ENCODE assay signal across 9 cellular contexts in the genomic region with DNA sequence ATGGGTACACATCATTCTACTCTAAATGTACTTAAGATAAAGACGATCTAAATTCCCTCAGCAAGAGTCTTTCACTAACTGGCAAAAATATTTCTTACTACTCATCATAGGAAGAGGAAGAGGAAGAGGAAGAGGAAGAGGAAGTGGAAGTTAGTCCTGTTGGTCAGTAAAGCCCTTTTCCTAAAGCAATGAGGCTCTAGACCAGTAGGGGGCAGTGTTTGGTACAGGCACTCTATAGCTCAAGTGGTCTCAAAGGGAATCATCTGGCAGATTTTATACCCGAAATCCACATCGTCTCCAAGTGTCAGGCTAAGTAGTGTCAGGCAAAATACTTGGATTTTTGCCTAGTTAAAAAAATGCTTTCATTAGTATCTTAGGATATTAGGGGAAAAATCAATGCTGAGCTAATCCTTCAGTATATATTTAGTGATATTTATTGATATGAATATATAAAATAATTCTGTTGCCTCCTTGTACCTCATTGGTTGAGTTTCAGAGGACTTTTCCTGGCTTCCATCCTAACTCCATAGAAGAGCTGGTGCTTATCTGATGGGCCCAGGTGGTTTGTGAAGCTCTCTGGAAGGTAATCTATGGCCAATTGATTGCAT. TPM values are rescaled to one million over a fixed set of nuclear protein-coding genes. Genes with fewer than 3 reads are reported as not detected.
A peak's percentile ranks its signal among the peaks of the same experiment; 100 is the strongest.
DNase-seq lines count a peak whose midpoint lies in the region; ATAC-seq and TF ChIP-seq lines count a peak whose summit lies in the region.
"Had no signal": no experiment of that assay in that cellular context is flagged by ENCODE, and none has a peak within 500 bp of the region (broad histone marks: within the 10 kb centered on the region; RNA-seq: fewer than 3 reads in every experiment).

No MANE protein-coding gene starts in this region.

- H3K9me3 Mint-ChIP-seq in Calu3 (ENCODE audit: low read depth, unreplicated experiment), result no peaks in the 10 kb centered on the region

- H3K4me3 Mint-ChIP-seq in Calu3 (ENCODE audit: low read depth, unreplicated experiment), result no peak overlapping the region

- CTCF ChIA-PET in Calu3 (lab: Charles Lee), result interaction anchor here (0.6 to 1.2 kb wide), 2 partner anchors 95 to 102 kb away, joined by 3 to 13 read pairs; no protein-coding TSS in a partner anchor

- no peak overlapping the region for H3K27ac Mint-ChIP-seq in Calu3 (ENCODE audit: unreplicated experiment)

- peak; percentile 19 for DNase-seq in Calu3
- peak; percentile 56 for DNase-seq in SKM-1 (lab: John Stamatoyannopoulos, UW; ENCODE audit: unreplicated experiment)
- no peak for DNase-seq in right cardiac atrium
- DNase-seq in superior temporal gyrus (ENCODE audit: extremely low spot score), result peak; percentile 86
- DNase-seq in stimulated activated naive CD4-positive, alpha-beta T cell treated with Interleukin-2 at 50 U/mL for 16 hours (lab: John Stamatoyannopoulos, UW), result no peak

- no peak overlapping the region for H3K4me3 ChIP-seq in right cardiac atrium (ENCODE audit: low read length)

- peaks cover 16% of the 10 kb centered on the region for H3K27me3 Mint-ChIP-seq in Calu3 (ENCODE audit: unreplicated experiment)

- BruUV-seq in Calu3 (replicated peaks; lab: Mats Ljungman, UMichigan), result no TSS peak

- H3K4me1 ChIP-seq in right cardiac atrium (ENCODE audit: control insufficient read depth, insufficient read depth, low read length), result no peaks in the 10 kb centered on the region

- WGBS in right cardiac atrium, result 27% methylated on average over 3 of the region's 3 CpGs

- peaks cover 6% of the 10 kb centered on the region for H3K4me1 Mint-ChIP-seq in Calu3 (ENCODE audit: low read depth, unreplicated experiment)

- H3K36me3 Mint-ChIP-seq in Calu3 (ENCODE audit: insufficient read depth, unreplicated experiment), result no peaks in the 10 kb centered on the region

- no peak for TF ChIP-seq CTCF in Calu3 (IDR thresholded peaks at IDR 0.05; ENCODE audit: unreplicated experiment)

- H3K27me3 ChIP-seq in right cardiac atrium (ENCODE audit: control insufficient read depth, insufficient read depth), result no peaks in the 10 kb centered on the region

- no peaks in the 10 kb centered on the region for H3K9me3 ChIP-seq in right cardiac atrium (ENCODE audit: control insufficient read depth, low read length)

- H3K27ac ChIP-seq in right cardiac atrium (ENCODE audit: low read length), result peak overlapping the region; percentile 77

- ATAC-seq in HG03159 (IDR thresholded peaks at IDR 0.05; ENCODE audit: unreplicated experiment) (peak; percentile 54), right cardiac atrium (no peak), HG03432 (IDR thresholded peaks at IDR 0.05; ENCODE audit: unreplicated experiment) (no peak), GM18861 (IDR thresholded peaks at IDR 0.05; ENCODE audit: unreplicated experiment) (no peak)

- intact Hi-C loops in Calu3 (cut with micrococcal nuclease; ENCODE audit: unreplicated experiment), result loop anchor here (2.0 kb wide), 1 partner anchor 95 kb away; no protein-coding TSS in a partner anchor
- intact Hi-C loops in right cardiac atrium (cut with DNase I), result loop anchor here in 1 of 4 donors (10.0 kb wide), 1 partner anchor 97 kb away; no protein-coding TSS in a partner anchor

RNA-seq across cellular contexts. Expression of a gene that starts 7.7 kb away (rescaled TPM):
- not detected in 2 replicates for total RNA-seq in Calu3 (2022)
- total RNA-seq in right cardiac atrium, result 1 to 10 TPM; 1.6 to 2.4 (median 1.7) TPM
- polyA plus RNA-seq in right cardiac atrium, result 0.57 TPM
- polyA plus RNA-seq: thymus had no signal

Comparison
In these comparisons a context has a peak if more than half of its experiments do, and no peak if none do; other contexts are left out.
1. DNase-seq: peak in Calu3 (single experiment), SKM-1 (single experiment) and superior temporal gyrus (single experiment); none in right cardiac atrium (0 of 3) and stimulated activated naive CD4-positive, alpha-beta T cell treated with Interleukin-2 at 50 U/mL for 16 hours (single experiment).